In genomic region chr12:124554429-124555029, GRCh38 we compare ENCODE assay signal across 14 cellular contexts. TPM values are rescaled to one million over a fixed set of nuclear protein-coding genes. Genes with fewer than 3 reads are reported as not detected.
A peak's percentile ranks its signal among the peaks of the same experiment; 100 is the strongest.
DNase-seq lines count a peak whose midpoint lies in the region; ATAC-seq, FAIRE-seq and TF ChIP-seq lines count a peak whose summit lies in the region.
"Had no signal": no experiment of that assay in that cellular context is flagged by ENCODE, and none has a peak within 500 bp of the region (broad histone marks: within the 10 kb centered on the region; RNA-seq: fewer than 3 reads in every experiment).

No MANE protein-coding gene starts in this region.

- no peak for TF ChIP-seq CTCF in astrocyte (IDR thresholded peaks at IDR 0.05; ENCODE audit: insufficient read depth, low read depth, low read length)
- TF ChIP-seq CTCF in right lobe of liver (IDR thresholded peaks at IDR 0.05), result no peak

- no peak for TF ChIP-seq POLR2A in right lobe of liver (IDR thresholded peaks at IDR 0.05)

- peaks cover 30% of the 10 kb centered on the region for H3K4me1 ChIP-seq in astrocyte (ENCODE audit: insufficient read depth, low read length)
- H3K4me1 ChIP-seq in right lobe of liver, result peaks cover 0 to 10% (median 3%) of the 10 kb centered on the region in 4 donors

- peak overlapping the region; percentile 41 for H3K4me2 ChIP-seq in astrocyte (ENCODE audit: low read length)
- H3K4me2 ChIP-seq: smooth muscle cell had no signal

- peak overlapping the region; percentile 32 to 63 for H3K4me3 Mint-ChIP-seq in stimulated activated naive CD8-positive, alpha-beta T cell treated with anti-CD3 and anti-CD28 coated beads, Interleukin-15, amount 100 ng/mL, for 72 hours
- H3K4me3 Mint-ChIP-seq in astrocyte (ENCODE audit: unreplicated experiment), result no peak overlapping the region
- H3K4me3 Mint-ChIP-seq: activated T-helper 1 cell treated with anti-CD3 and anti-CD28 coated beads, Interleukin-12 subunit alpha, Interleukin-12 subunit beta, Interleukin-2, Interleukin-4 antibody, amounts not matched to agents 30 ng/mL and 10 ng/mL and 1 ng/mL, durations not matched to agents 14 hours and 24 hours and 36 hours; WTC11 had no signal

- H3K9me3 ChIP-seq in astrocyte (ENCODE audit: insufficient read depth, low read depth, low read length) (no peaks in the 10 kb centered on the region), right lobe of liver (no peaks in the 10 kb centered on the region)
- H3K9me3 ChIP-seq: SJSA1 had no signal

- H3K4me3 ChIP-seq in astrocyte (ENCODE audit: insufficient read depth, low read depth, low read length) (no peak overlapping the region), right lobe of liver (no peak overlapping the region)
- H3K4me3 ChIP-seq: SJSA1, smooth muscle cell had no signal

- intact Hi-C loops in right lobe of liver (cut with DNase I), result no loop called here

- ATAC-seq in stimulated activated naive CD8-positive, alpha-beta T cell treated with anti-CD3 and anti-CD28 coated beads, Interleukin-15, amount 100 ng/mL, for 72 hours, result peak; percentile 49
- ATAC-seq in stimulated activated naive CD8-positive, alpha-beta T cell treated with anti-CD3 and anti-CD28 coated beads, Interleukin-15, Interleukin-2, amounts not matched to agents 100 U/mL and 50 U/mL, for 24 hours, result no peak
- peak; percentile 7 to 28 (median 16) for ATAC-seq in right lobe of liver
- no peak for ATAC-seq in GM21515 (IDR thresholded peaks at IDR 0.05; ENCODE audit: unreplicated experiment)
- ATAC-seq: WTC11 had no signal

- H3K27me3 ChIP-seq in astrocyte (ENCODE audit: insufficient read depth, low read length), result no peaks in the 10 kb centered on the region
- no peaks in the 10 kb centered on the region for H3K27me3 ChIP-seq in right lobe of liver
- H3K27me3 ChIP-seq: SJSA1 had no signal

- no peak overlapping the region for H2AFZ ChIP-seq in astrocyte (ENCODE audit: low read depth, low read length)

- peaks cover 98% of the 10 kb centered on the region for H4K20me1 ChIP-seq in astrocyte (ENCODE audit: insufficient read depth, low read length)

- H3K27me3 Mint-ChIP-seq in stimulated activated naive CD8-positive, alpha-beta T cell treated with anti-CD3 and anti-CD28 coated beads, Interleukin-15, amount 100 ng/mL, for 72 hours, result no peaks in the 10 kb centered on the region
- no peaks in the 10 kb centered on the region for H3K27me3 Mint-ChIP-seq in astrocyte (ENCODE audit: low read depth, unreplicated experiment)

- H3K36me3 ChIP-seq in astrocyte (ENCODE audit: insufficient read depth, low read length) (no peaks in the 10 kb centered on the region), right lobe of liver (no peaks in the 10 kb centered on the region)

- peak overlapping the region in 1 of 2 donors; percentile 2 for H3K27ac Mint-ChIP-seq in stimulated activated naive CD8-positive, alpha-beta T cell treated with anti-CD3 and anti-CD28 coated beads, Interleukin-15, amount 100 ng/mL, for 72 hours
- no peak overlapping the region for H3K27ac Mint-ChIP-seq in astrocyte (ENCODE audit: unreplicated experiment)
- H3K27ac Mint-ChIP-seq: activated T-helper 1 cell treated with anti-CD3 and anti-CD28 coated beads, Interleukin-12 subunit alpha, Interleukin-12 subunit beta, Interleukin-2, Interleukin-4 antibody, amounts not matched to agents 30 ng/mL and 10 ng/mL and 1 ng/mL, durations not matched to agents 14 hours and 24 hours and 36 hours had no signal

- peaks cover 9% of the 10 kb centered on the region for H3K36me3 Mint-ChIP-seq in astrocyte (ENCODE audit: low read depth, unreplicated experiment)

- FAIRE-seq in astrocyte (lab: Jason Lieb, UNC), result no peak

- WGBS in right lobe of liver (ENCODE audit: insufficient coverage, low coverage, low lambda C conversion rate, missing lambda C conversion rate), result 47% methylated on average over 11 of the region's 26 CpGs

- H3K27ac ChIP-seq in astrocyte (ENCODE audit: low read depth, low read length) (no peak overlapping the region), right lobe of liver (no peak overlapping the region)
- H3K27ac ChIP-seq: HL-60, SJSA1 had no signal

- H3K4me1 Mint-ChIP-seq in stimulated activated naive CD8-positive, alpha-beta T cell treated with anti-CD3 and anti-CD28 coated beads, Interleukin-15, amount 100 ng/mL, for 72 hours, result peaks cover 98% of the 10 kb centered on the region
- H3K4me1 Mint-ChIP-seq in astrocyte (ENCODE audit: low read depth, unreplicated experiment), result peaks cover 48% of the 10 kb centered on the region

- no peaks in the 10 kb centered on the region for H3K9me3 Mint-ChIP-seq in stimulated activated naive CD8-positive, alpha-beta T cell treated with anti-CD3 and anti-CD28 coated beads, Interleukin-15, amount 100 ng/mL, for 72 hours
- H3K9me3 Mint-ChIP-seq in astrocyte (ENCODE audit: unreplicated experiment), result no peaks in the 10 kb centered on the region
- H3K9me3 Mint-ChIP-seq: activated T-helper 1 cell treated with anti-CD3 and anti-CD28 coated beads, Interleukin-12 subunit alpha, Interleukin-12 subunit beta, Interleukin-2, Interleukin-4 antibody, amounts not matched to agents 30 ng/mL and 10 ng/mL and 1 ng/mL, durations not matched to agents 14 hours and 24 hours and 36 hours had no signal

- peak overlapping the region; percentile 25 for H3K9ac ChIP-seq in astrocyte (ENCODE audit: low read length)

- H3K79me2 ChIP-seq in astrocyte (ENCODE audit: insufficient read depth, low read length), result peaks cover 100% of the 10 kb centered on the region

- DNase-seq in stimulated activated naive CD8-positive, alpha-beta T cell treated with anti-CD3 and anti-CD28 coated beads, Interleukin-15, amount 100 ng/mL, for 72 hours, result no peak
- DNase-seq in stimulated activated naive CD8-positive, alpha-beta T cell treated with anti-CD3 and anti-CD28 coated beads, Interleukin-15, Interleukin-2, amounts not matched to agents 100 U/mL and 50 U/mL, for 24 hours, result no peak
- DNase-seq in astrocyte (ENCODE audit: low read depth), result no peak
- no peak for DNase-seq in right lobe of liver
- DNase-seq in HK-2 (ENCODE audit: unreplicated experiment), result no peak
- no peak for DNase-seq in effector CD8-positive, alpha-beta T cell (lab: John Stamatoyannopoulos, UW)
- no peak for DNase-seq in T-helper 9 cell
- DNase-seq: NCI-H526 treated with DMSO at 0.1 percent for 48 hours had no signal

RNA-seq across cellular contexts. Expression of gene NCOR2, which starts 12.9 kb away (rescaled TPM):
- 425 and 489 TPM in 2 replicates for total RNA-seq in astrocyte
- total RNA-seq in right lobe of liver, result 10 to 100 TPM; 38.1 to 87.5 (median 45.0) TPM

Comparison
In these comparisons a context has a peak if more than half of its experiments do, and no peak if none do; other contexts are left out.
1. ATAC-seq: peak in stimulated activated naive CD8-positive, alpha-beta T cell treated with anti-CD3 and anti-CD28 coated beads, Interleukin-15, amount 100 ng/mL, for 72 hours (single experiment) and right lobe of liver (4 of 4); none in stimulated activated naive CD8-positive, alpha-beta T cell treated with anti-CD3 and anti-CD28 coated beads, Interleukin-15, Interleukin-2, amounts not matched to agents 100 U/mL and 50 U/mL, for 24 hours (single experiment) and GM21515 (single experiment).